In the genomic region with DNA sequence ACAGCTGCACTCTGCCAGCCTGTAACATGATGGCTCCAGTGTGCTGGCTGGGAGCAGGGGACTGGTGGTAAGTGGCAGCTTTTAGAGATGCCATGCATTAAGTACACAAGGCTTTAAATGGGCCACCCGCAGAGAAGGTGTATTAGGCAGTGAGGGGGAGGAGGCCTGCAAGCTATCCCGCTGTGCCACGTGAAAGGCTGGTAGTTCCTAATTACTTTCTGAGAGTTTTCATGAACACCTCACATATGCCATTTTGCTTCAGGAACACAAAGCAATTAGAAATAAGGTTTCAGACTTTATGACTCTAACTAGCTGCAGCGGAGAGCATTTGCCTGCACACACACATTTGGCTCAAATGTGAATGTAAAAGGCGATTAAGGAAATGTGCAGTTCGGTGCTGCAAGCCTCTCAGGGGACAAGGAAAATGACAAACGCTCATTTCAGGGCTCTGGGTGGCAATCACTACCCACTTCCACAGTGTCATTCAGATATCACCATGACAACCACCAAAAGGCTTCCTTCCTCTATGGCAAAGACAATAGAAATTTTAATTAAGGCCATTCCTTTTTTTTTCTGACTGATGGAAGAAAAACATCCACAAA, we compare ENCODE assay signal across 1 cellular context.
TF ChIP-seq lines count a peak whose summit lies in the region.

No MANE protein-coding gene starts in this region.

TF ChIP-seq in GM23338, 12 proteins besides CTCF, POLR2A, EP300 and RAD21:
- TF ChIP-seq, protein P1, sequence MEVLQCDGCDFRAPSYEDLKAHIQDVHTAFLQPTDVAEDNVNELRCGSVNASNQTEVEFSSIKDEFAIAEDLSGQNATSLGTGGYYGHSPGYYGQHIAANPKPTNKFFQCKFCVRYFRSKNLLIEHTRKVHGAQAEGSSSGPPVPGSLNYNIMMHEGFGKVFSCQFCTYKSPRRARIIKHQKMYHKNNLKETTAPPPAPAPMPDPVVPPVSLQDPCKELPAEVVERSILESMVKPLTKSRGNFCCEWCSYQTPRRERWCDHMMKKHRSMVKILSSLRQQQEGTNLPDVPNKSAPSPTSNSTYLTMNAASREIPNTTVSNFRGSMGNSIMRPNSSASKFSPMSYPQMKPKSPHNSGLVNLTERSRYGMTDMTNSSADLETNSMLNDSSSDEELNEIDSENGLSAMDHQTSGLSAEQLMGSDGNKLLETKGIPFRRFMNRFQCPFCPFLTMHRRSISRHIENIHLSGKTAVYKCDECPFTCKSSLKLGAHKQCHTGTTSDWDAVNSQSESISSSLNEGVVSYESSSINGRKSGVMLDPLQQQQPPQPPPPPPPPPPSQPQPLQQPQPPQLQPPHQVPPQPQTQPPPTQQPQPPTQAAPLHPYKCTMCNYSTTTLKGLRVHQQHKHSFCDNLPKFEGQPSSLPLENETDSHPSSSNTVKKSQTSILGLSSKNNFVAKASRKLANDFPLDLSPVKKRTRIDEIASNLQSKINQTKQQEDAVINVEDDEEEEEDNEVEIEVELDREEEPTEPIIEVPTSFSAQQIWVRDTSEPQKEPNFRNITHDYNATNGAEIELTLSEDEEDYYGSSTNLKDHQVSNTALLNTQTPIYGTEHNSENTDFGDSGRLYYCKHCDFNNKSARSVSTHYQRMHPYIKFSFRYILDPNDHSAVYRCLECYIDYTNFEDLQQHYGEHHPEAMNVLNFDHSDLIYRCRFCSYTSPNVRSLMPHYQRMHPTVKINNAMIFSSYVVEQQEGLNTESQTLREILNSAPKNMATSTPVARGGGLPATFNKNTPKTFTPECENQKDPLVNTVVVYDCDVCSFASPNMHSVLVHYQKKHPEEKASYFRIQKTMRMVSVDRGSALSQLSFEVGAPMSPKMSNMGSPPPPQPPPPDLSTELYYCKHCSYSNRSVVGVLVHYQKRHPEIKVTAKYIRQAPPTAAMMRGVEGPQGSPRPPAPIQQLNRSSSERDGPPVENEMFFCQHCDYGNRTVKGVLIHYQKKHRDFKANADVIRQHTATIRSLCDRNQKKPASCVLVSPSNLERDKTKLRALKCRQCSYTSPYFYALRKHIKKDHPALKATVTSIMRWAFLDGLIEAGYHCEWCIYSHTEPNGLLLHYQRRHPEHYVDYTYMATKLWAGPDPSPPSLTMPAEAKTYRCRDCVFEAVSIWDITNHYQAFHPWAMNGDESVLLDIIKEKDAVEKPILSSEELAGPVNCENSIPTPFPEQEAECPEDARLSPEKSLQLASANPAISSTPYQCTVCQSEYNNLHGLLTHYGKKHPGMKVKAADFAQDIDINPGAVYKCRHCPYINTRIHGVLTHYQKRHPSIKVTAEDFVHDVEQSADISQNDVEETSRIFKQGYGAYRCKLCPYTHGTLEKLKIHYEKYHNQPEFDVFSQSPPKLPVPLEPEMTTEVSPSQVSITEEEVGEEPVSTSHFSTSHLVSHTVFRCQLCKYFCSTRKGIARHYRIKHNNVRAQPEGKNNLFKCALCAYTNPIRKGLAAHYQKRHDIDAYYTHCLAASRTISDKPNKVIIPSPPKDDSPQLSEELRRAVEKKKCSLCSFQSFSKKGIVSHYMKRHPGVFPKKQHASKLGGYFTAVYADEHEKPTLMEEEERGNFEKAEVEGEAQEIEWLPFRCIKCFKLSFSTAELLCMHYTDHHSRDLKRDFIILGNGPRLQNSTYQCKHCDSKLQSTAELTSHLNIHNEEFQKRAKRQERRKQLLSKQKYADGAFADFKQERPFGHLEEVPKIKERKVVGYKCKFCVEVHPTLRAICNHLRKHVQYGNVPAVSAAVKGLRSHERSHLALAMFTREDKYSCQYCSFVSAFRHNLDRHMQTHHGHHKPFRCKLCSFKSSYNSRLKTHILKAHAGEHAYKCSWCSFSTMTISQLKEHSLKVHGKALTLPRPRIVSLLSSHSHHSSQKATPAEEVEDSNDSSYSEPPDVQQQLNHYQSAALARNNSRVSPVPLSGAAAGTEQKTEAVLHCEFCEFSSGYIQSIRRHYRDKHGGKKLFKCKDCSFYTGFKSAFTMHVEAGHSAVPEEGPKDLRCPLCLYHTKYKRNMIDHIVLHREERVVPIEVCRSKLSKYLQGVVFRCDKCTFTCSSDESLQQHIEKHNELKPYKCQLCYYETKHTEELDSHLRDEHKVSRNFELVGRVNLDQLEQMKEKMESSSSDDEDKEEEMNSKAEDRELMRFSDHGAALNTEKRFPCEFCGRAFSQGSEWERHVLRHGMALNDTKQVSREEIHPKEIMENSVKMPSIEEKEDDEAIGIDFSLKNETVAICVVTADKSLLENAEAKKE (CRISPR knock-in tag; IDR thresholded peaks at IDR 0.05): no peak
- TF ChIP-seq ZNF114 (CRISPR knock-in tag; IDR thresholded peaks at IDR 0.05) (no peak), POLR2AphosphoS5 (IDR thresholded peaks at IDR 0.05; ENCODE audit: low read depth) (0 out of 2 replicates have a peak, but pooled peaks have one; percentile 40), NANOG (IDR thresholded peaks at IDR 0.05; ENCODE audit: borderline replicate concordance) (peak; percentile 79)
